In the genomic region with DNA sequence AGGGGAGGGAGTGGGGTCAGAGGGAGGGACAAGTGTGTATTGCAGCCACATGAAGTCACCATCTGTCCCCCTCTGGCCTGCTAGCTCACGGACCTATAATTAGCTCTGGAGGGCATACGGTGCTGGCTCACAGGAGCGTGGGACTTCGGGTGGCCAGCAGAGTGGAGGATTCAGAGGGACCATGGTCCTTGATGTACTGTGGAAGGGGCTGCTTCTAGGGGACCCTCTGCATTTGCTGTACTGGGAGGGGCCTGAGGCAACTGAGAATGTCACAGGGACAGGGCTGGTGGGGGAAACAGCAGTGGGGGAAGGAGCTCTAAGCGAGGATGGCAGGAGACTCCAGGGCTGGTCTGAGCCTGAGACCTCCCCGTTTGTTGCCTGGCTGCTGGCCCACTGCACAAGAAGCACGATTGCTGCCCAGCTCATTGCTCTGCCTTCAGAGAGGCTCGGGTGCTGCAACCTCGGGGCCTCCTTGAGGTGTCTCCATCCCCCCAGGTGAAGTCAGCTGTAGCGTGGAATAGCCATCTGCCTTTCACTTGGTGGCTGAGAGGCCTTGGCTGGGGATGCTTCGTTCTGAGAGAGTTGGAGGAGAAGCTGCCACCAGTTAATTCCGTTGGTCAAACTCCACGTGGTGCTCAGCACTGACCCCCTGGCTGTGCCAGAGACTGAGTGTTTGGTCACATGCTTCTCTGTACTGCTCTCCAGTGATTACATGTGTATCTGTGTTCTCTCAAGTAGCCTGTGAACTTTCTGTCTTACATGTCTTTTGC, we compare ENCODE assay signal across 17 cellular contexts. TPM values are rescaled to one million over a fixed set of nuclear protein-coding genes. Genes with fewer than 3 reads are reported as not detected.
DNase-seq lines count a peak whose midpoint lies in the region; ATAC-seq, FAIRE-seq and TF ChIP-seq lines count a peak whose summit lies in the region.
"Had no signal": no experiment of that assay in that cellular context is flagged by ENCODE, and none has a peak within 500 bp of the region (broad histone marks: within the 10 kb centered on the region; RNA-seq: fewer than 3 reads in every experiment).

No MANE protein-coding gene starts in this region.

- no peak overlapping the region for H4K91ac ChIP-seq in IMR-90 (ENCODE audit: insufficient read depth, low read depth, low read length)

- BruUV-seq in IMR-90 (replicated peaks; lab: Mats Ljungman, UMichigan): no TSS peak

- H3K27ac ChIP-seq in IMR-90 (ENCODE audit: insufficient read depth, low read length) (no peak overlapping the region), colonic mucosa (no peak overlapping the region), spleen (no peak overlapping the region)
- H3K27ac ChIP-seq: epithelial cell of prostate, left lung, ovary, SK-N-MC had no signal

- no peak for TF ChIP-seq CTCF in BE2C (IDR thresholded peaks at IDR 0.05; ENCODE audit: low read depth, low read length)
- no peak for TF ChIP-seq CTCF in IMR-90 (conservative IDR thresholded peaks at IDR 0.05; ENCODE audit: low read depth, low read length)
- no peak for TF ChIP-seq CTCF in colonic mucosa (IDR thresholded peaks at IDR 0.05)
- TF ChIP-seq CTCF in neural crest cell (conservative IDR thresholded peaks at IDR 0.05): no peak
- TF ChIP-seq CTCF in spleen (IDR thresholded peaks at IDR 0.05 in 8 of 11, conservative IDR thresholded peaks at IDR 0.05 in 3 of 11): no peak

- peaks cover 5% of the 10 kb centered on the region for H3K9me3 Mint-ChIP-seq in neural crest cell

- no peaks in the 10 kb centered on the region; the same call in 1 of the 2 replicates for H3K27me3 ChIP-seq in BE2C
- peaks cover 12% of the 10 kb centered on the region; the same call in 1 of the 2 replicates for H3K27me3 ChIP-seq in IMR-90 (ENCODE audit: control insufficient read depth, insufficient read depth, low read length)
- peaks cover 12% of the 10 kb centered on the region for H3K27me3 ChIP-seq in colonic mucosa
- peaks cover 0 to 21% (median 6%) of the 10 kb centered on the region in 7 donors for H3K27me3 ChIP-seq in spleen (replicated peaks in 1 of 7)
- H3K27me3 ChIP-seq: ovary had no signal

- in situ Hi-C loops in IMR-90 (cut with MboI; ENCODE audit: low sequenced_read_pairs): no loop called here

- no peak overlapping the region for H3K14ac ChIP-seq in IMR-90 (replicated peaks; ENCODE audit: low read depth, low read length)

- no peak overlapping the region for H2BK20ac ChIP-seq in IMR-90 (ENCODE audit: low read depth, low read length)

- H3K36me3 Mint-ChIP-seq in neural crest cell (ENCODE audit: low read depth): peaks cover 16% of the 10 kb centered on the region

- H2BK120ac ChIP-seq in IMR-90 (ENCODE audit: low read depth, low read length): no peak overlapping the region

- no peak overlapping the region for H3K27ac Mint-ChIP-seq in neural crest cell (ENCODE audit: unreplicated experiment)
- H3K27ac Mint-ChIP-seq: activated B cell treated with CpG ODN at 0.5 μM for 24 hours; stimulated activated naive B cell treated with anti-CD40 and anti-IgM and Interleukin-4, amounts not matched to agents 10 μg/mL and 1 μg/mL and 100 μg/mL, for 72 hours had no signal

- no peak overlapping the region for H3K4me2 ChIP-seq in IMR-90 (ENCODE audit: low read depth, low read length)

- H3K4me1 Mint-ChIP-seq in neural crest cell: peaks cover 6% of the 10 kb centered on the region

- H3K9me1 ChIP-seq in IMR-90 (ENCODE audit: insufficient read depth, low read length): 0 out of 2 replicates have a peak, but pooled peaks cover 3% of the 10 kb centered on the region

- FAIRE-seq in GM12892 (lab: Jason Lieb, UNC): no peak
- FAIRE-seq: bronchial epithelial cell had no signal

- H3K56ac ChIP-seq in IMR-90 (ENCODE audit: extremely low read depth, insufficient read depth, low read length): no peak overlapping the region

- H2BK5ac ChIP-seq in IMR-90 (ENCODE audit: low read depth, low read length, poor library complexity, severe bottlenecking): no peak overlapping the region

- H2AK5ac ChIP-seq in IMR-90 (ENCODE audit: low read depth, low read length): no peak overlapping the region

- CTCF ChIA-PET in IMR-90 (lab: Yijun Ruan, JAX): interaction anchor here (1.8 kb wide), 1 partner anchor 10 kb away, joined by 10 read pairs; no protein-coding TSS in a partner anchor

- no peak overlapping the region for H3K23ac ChIP-seq in IMR-90 (ENCODE audit: low read depth, low read length)

- no peak overlapping the region for H2BK15ac ChIP-seq in IMR-90 (ENCODE audit: low read depth, low read length)

- POLR2A ChIA-PET in IMR-90 (lab: Charles Lee; ENCODE audit: unreplicated experiment): no interaction called here

- no peak overlapping the region for H3K4ac ChIP-seq in IMR-90 (ENCODE audit: low read depth, low read length)

- 56% methylated on average over 3 of the region's 13 CpGs; no CpG with 5 or more reads in 1 of the 2 experiments for WGBS in IMR-90 (ENCODE audit: extremely low coverage in 2 of 2, insufficient read length in 1 of 2), 2 experiments
- WGBS in spleen, 5 donors: 62 to 83% (median 70%) methylated on average over 6 to 13 of the region's 13 CpGs

- H3K9me3 ChIP-seq in BE2C (peaks cover 4% of the 10 kb centered on the region; the same call in 1 of the 2 replicates), IMR-90 (ENCODE audit: control insufficient read depth, insufficient read depth, low read length) (no peaks in the 10 kb centered on the region), colonic mucosa (no peaks in the 10 kb centered on the region), spleen (no peaks in the 10 kb centered on the region)
- H3K9me3 ChIP-seq: left lung, ovary had no signal

- H4K8ac ChIP-seq in IMR-90 (ENCODE audit: low read depth in 2 of 2, low read length in 2 of 2): no peak overlapping the region

- H2AFZ ChIP-seq in IMR-90 (replicated peaks; ENCODE audit: low read length, poor library complexity): no peak overlapping the region

- peaks cover 42% of the 10 kb centered on the region for H3K27me3 Mint-ChIP-seq in neural crest cell (ENCODE audit: low read depth)

- H3K4me1 ChIP-seq in BE2C: peaks cover 16% of the 10 kb centered on the region
- H3K4me1 ChIP-seq in IMR-90 (ENCODE audit: control insufficient read depth, insufficient read depth, low read length): peaks cover 15% of the 10 kb centered on the region
- peaks cover 6% of the 10 kb centered on the region for H3K4me1 ChIP-seq in colonic mucosa
- peaks cover 0 to 26% (median 17%) of the 10 kb centered on the region in 6 donors for H3K4me1 ChIP-seq in spleen

- H3K18ac ChIP-seq in IMR-90 (ENCODE audit: low read depth, low read length): no peak overlapping the region

- no peak overlapping the region for H4K5ac ChIP-seq in IMR-90 (ENCODE audit: low read depth, low read length)

- ATAC-seq in IMR-90 (ENCODE audit: low read depth): no peak
- ATAC-seq: left lung; stimulated activated naive B cell treated with anti-CD40 and anti-IgM and Interleukin-4, amounts not matched to agents 10 μg/mL and 1 μg/mL and 100 μg/mL, for 72 hours had no signal

- no peak for TF ChIP-seq POLR2A in IMR-90 (IDR thresholded peaks at IDR 0.05; ENCODE audit: low read depth, low read length)
- TF ChIP-seq POLR2A in GM12892 (IDR thresholded peaks at IDR 0.05; ENCODE audit: low read depth, low read length): no peak
- no peak for TF ChIP-seq POLR2A in spleen (IDR thresholded peaks at IDR 0.05)

- H2AK9ac ChIP-seq in IMR-90 (replicated peaks; ENCODE audit: low read depth, low read length, poor library complexity): no peak overlapping the region

- H3K79me1 ChIP-seq in IMR-90 (ENCODE audit: low read depth in 1 of 2, low read length in 2 of 2): peaks cover 13 to 24% of the 10 kb centered on the region in 2 experiments

- dilution Hi-C loops in IMR-90 (cut with HindIII; ENCODE audit: low sequenced_read_pairs, unreplicated experiment): no loop called here

- H3K4me3 ChIP-seq in BE2C (ENCODE audit: low read depth, low read length) (peak overlapping the region; percentile 10; the same call in 1 of the 2 replicates), IMR-90 (ENCODE audit: insufficient read depth, low read depth, low read length) (no peak overlapping the region), colonic mucosa (no peak overlapping the region), spleen (no peak overlapping the region)
- H3K4me3 ChIP-seq: left lung, ovary, SK-N-MC had no signal

- peaks cover 7% of the 10 kb centered on the region for H3K36me3 ChIP-seq in BE2C
- H3K36me3 ChIP-seq in IMR-90 (ENCODE audit: control insufficient read depth, insufficient read depth, low read length): peaks cover 4% of the 10 kb centered on the region
- H3K36me3 ChIP-seq in colonic mucosa: no peaks in the 10 kb centered on the region
- peaks cover 0 to 11% (median 9%) of the 10 kb centered on the region in 6 donors for H3K36me3 ChIP-seq in spleen
- H3K36me3 ChIP-seq: ovary had no signal

- DNase-seq in BE2C: no peak
- DNase-seq in IMR-90: no peak
- DNase-seq in colonic mucosa: peak; percentile 12
- no peak for DNase-seq in neural crest cell (ENCODE audit: low read depth, low spot score)
- no peak for DNase-seq in GM12892 (ENCODE audit: insufficient read length)
- no peak for DNase-seq in spleen
- DNase-seq in NCI-H1417 treated with DMSO at 0.1 percent for 48 hours (lab: John Stamatoyannopoulos, UW): no peak
- DNase-seq in SW 1271 (lab: John Stamatoyannopoulos, UW): no peak
- DNase-seq: activated B cell treated with CpG ODN at 0.5 μM for 24 hours; left lung; NCI-H1436; stimulated activated CD4-positive, alpha-beta T cell treated with anti-CD3 and anti-CD28 coated beads, Interleukin-1b, Interleukin-23, amount 100 ng/mL, for 48 hours; stimulated activated naive B cell treated with anti-CD40 and anti-IgM and Interleukin-4, amounts not matched to agents 10 μg/mL and 1 μg/mL and 100 μg/mL, for 72 hours had no signal

- peak overlapping the region; percentile 65 for H3K4me3 Mint-ChIP-seq in neural crest cell
- H3K4me3 Mint-ChIP-seq: activated B cell treated with CpG ODN at 0.5 μM for 24 hours; stimulated activated naive B cell treated with anti-CD40 and anti-IgM and Interleukin-4, amounts not matched to agents 10 μg/mL and 1 μg/mL and 100 μg/mL, for 72 hours had no signal

- intact Hi-C loops in IMR-90 (cut with micrococcal nuclease): no loop called here
- intact Hi-C loops in colonic mucosa (cut with DNase I): no loop called here
- intact Hi-C loops in spleen (cut with DNase I; ENCODE audit: low total_unique reads): no loop called here

- H4K20me1 ChIP-seq in IMR-90 (ENCODE audit: insufficient read depth, low read length): no peaks in the 10 kb centered on the region

- H3K9ac ChIP-seq in IMR-90 (ENCODE audit: low read depth, low read length) (no peak overlapping the region), colonic mucosa (ENCODE audit: low read depth in 2 of 2, low read length in 2 of 2) (no peak overlapping the region)

- no peak for TF ChIP-seq RAD21 in IMR-90 (IDR thresholded peaks at IDR 0.05; ENCODE audit: low read length)

RNA-seq across cellular contexts. Expression of gene PPFIA4, which starts 2.7 kb away (rescaled TPM):
- polyA plus RNA-seq in BE2C (2012; ENCODE audit: insufficient read depth, insufficient read length, low read depth): 3.7 TPM
- total RNA-seq in IMR-90 (2012; rRNA removed): 3.6 and 5.4 TPM in 2 replicates
- polyA plus RNA-seq in IMR-90 (2012; rRNA removed): 13.7 and 14.3 TPM in 2 replicates
- 6.1 and 8.4 TPM in 2 replicates for polyA plus RNA-seq in IMR-90 (2012; cell fraction: cytosol; rRNA removed)
- polyA plus RNA-seq in IMR-90 (2012; cell fraction: nucleus; rRNA removed; ENCODE audit: low replicate concordance): 166 and 173 TPM in 2 replicates
- 1 to 10 TPM; 1.6 to 7.3 TPM for total RNA-seq in colonic mucosa
- total RNA-seq in neural crest cell: 2.6 and 5.0 TPM in 2 replicates
- polyA plus RNA-seq in GM12892 (2012; ENCODE audit: missing spikeins): 19.8 TPM
- total RNA-seq in spleen: 10 to 100 TPM in 2 of 7 donors, 1 to 10 TPM in 5; 2.5 to 12.0 (median 6.6) TPM
- polyA plus RNA-seq in spleen: 1 to 10 TPM in 1 of 3 donors, under 1 TPM in 2; 0.21 to 2.2 (median 0.52) TPM

RNA-seq across cellular contexts. Expression of gene TMEM183A, which starts 21.8 kb away (rescaled TPM):
- 74.4 TPM for polyA plus RNA-seq in BE2C (2012; ENCODE audit: insufficient read depth, insufficient read length, low read depth)
- total RNA-seq in IMR-90 (2012; rRNA removed) (63.1 and 68.0 TPM in 2 replicates), colonic mucosa (100 to 1,000 TPM; 117 to 134 TPM), neural crest cell (76.5 and 81.5 TPM in 2 replicates), spleen (10 to 100 TPM; 47.6 to 61.9 (median 55.8) TPM)
- polyA plus RNA-seq in IMR-90 (2012; rRNA removed) (52.8 and 56.8 TPM in 2 replicates), spleen (10 to 100 TPM; 30.3 to 40.7 (median 35.1) TPM)
- polyA plus RNA-seq in IMR-90 (2012; cell fraction: cytosol; rRNA removed): 20.7 and 41.4 TPM in 2 replicates
- polyA plus RNA-seq in IMR-90 (2012; cell fraction: nucleus; rRNA removed; ENCODE audit: low replicate concordance): 38.3 and 88.4 TPM in 2 replicates
- 38.9 TPM for polyA plus RNA-seq in GM12892 (2012; ENCODE audit: missing spikeins)

RNA-seq across cellular contexts. Expression of gene MYOG, which starts 56.8 kb away (rescaled TPM):
- not detected for polyA plus RNA-seq in BE2C (2012; ENCODE audit: insufficient read depth, insufficient read length, low read depth)
- total RNA-seq in IMR-90 (2012; rRNA removed) (not detected in 2 replicates), colonic mucosa (not detected), neural crest cell (not detected in 2 replicates), spleen (not detected)
- polyA plus RNA-seq in IMR-90 (2012; rRNA removed) (not detected in 2 replicates), spleen (not detected)
- polyA plus RNA-seq in IMR-90 (2012; cell fraction: cytosol; rRNA removed): not detected in 2 replicates
- not detected in 2 replicates for polyA plus RNA-seq in IMR-90 (2012; cell fraction: nucleus; rRNA removed; ENCODE audit: low replicate concordance)
- polyA plus RNA-seq in GM12892 (2012; ENCODE audit: missing spikeins): not detected
- total RNA-seq: activated B cell treated with CpG ODN at 0.5 μM for 24 hours, bronchial epithelial cell, left lung, ovary had no signal
- polyA plus RNA-seq: ovary had no signal
